9 cellular contexts compared by ENCODE assay signal in the genomic region with DNA sequence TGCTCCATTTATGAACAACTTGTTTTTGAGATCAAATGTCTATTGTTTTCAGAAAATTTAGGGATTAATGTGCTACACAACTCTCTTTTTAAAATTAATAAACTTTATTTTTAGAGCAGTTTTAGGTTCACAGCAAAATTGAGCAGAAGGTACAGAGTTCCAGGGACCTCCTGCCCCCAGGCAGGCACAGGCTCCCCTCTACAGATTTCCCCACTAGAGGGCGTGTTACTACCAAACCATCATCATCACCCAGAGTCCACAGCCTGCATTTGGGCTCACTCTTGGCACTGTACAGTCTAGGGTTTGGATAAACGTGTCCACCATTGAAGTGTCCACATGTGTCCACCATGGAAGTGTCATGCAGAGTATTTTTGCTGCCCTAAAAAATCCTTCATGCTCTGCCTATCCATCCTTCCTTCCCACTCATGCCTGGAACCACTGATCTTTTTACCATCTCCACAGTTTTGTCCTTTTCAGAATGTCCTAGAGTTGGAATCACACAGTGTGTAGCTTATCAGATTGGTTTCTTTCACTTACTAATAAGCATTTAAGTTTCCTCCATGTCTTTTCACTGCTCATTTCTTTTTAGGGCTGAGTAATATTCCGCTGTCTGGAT.
DNase-seq lines count a peak whose midpoint lies in the region; FAIRE-seq and TF ChIP-seq lines count a peak whose summit lies in the region.
"Had no signal": no experiment of that assay in that cellular context is flagged by ENCODE, and none has a peak within 500 bp of the region (broad histone marks: within the 10 kb centered on the region; RNA-seq: fewer than 3 reads in every experiment).

No MANE protein-coding gene starts in this region.

- no peaks in the 10 kb centered on the region for H4K20me1 ChIP-seq in OCI-LY1 (ENCODE audit: insufficient read depth, low read length)

- no peak for TF ChIP-seq POLR2A in sigmoid colon (IDR thresholded peaks at IDR 0.05)

- intact Hi-C loops in kidney (cut with DNase I) (no loop called here), sigmoid colon (cut with DNase I) (no loop called here)

- H3K4me3 Mint-ChIP-seq in activated naive CD8-positive, alpha-beta T cell treated with anti-CD3 and anti-CD28 coated beads for 36 hours: no peak overlapping the region

- no peak overlapping the region for H3K4me2 ChIP-seq in OCI-LY1 (ENCODE audit: low read length)
- H3K4me2 ChIP-seq: BLaER1 treated with 17β-estradiol and CSF1 and Interleukin-3, amounts not matched to agents 10 nM and 100 nM had no signal

- H3F3A ChIP-seq in OCI-LY1 (ENCODE audit: insufficient read depth, low read length): no peaks in the 10 kb centered on the region

- WGBS in sigmoid colon, 2 donors: 33 to 35% methylated on average over 3 of the region's 3 CpGs

- no peaks in the 10 kb centered on the region for H3K4me1 ChIP-seq in OCI-LY1 (ENCODE audit: insufficient read depth, low read length, severe bottlenecking)
- H3K4me1 ChIP-seq in kidney (ENCODE audit: control insufficient read depth in 1 of 2, insufficient read depth in 1 of 2, low read depth in 1 of 2, low read length in 2 of 2): no peaks in the 10 kb centered on the region
- no peaks in the 10 kb centered on the region for H3K4me1 ChIP-seq in sigmoid colon
- H3K4me1 ChIP-seq: BLaER1 treated with 17β-estradiol and CSF1 and Interleukin-3, amounts not matched to agents 10 nM and 100 nM had no signal

- H3K4me3 ChIP-seq in OCI-LY1 (ENCODE audit: low read depth, low read length, poor library complexity, severe bottlenecking) (no peak overlapping the region), kidney (ENCODE audit: low read length in 2 of 2) (no peak overlapping the region), sigmoid colon (no peak overlapping the region)
- H3K4me3 ChIP-seq: BLaER1 treated with 17β-estradiol and CSF1 and Interleukin-3, amounts not matched to agents 10 nM and 100 nM had no signal

- TF ChIP-seq EP300 in sigmoid colon (IDR thresholded peaks at IDR 0.05): no peak

- no peak overlapping the region for H3K9ac ChIP-seq in OCI-LY1 (ENCODE audit: low read length)
- no peak overlapping the region for H3K9ac ChIP-seq in kidney (ENCODE audit: low read length in 2 of 2)
- H3K9ac ChIP-seq: BLaER1 treated with 17β-estradiol and CSF1 and Interleukin-3, amounts not matched to agents 10 nM and 100 nM had no signal

- H3K9me3 Mint-ChIP-seq in activated naive CD8-positive, alpha-beta T cell treated with anti-CD3 and anti-CD28 coated beads for 36 hours: peaks cover 13% of the 10 kb centered on the region

- H3K27me3 Mint-ChIP-seq in activated naive CD8-positive, alpha-beta T cell treated with anti-CD3 and anti-CD28 coated beads for 36 hours: peaks cover 33% of the 10 kb centered on the region

- no peaks in the 10 kb centered on the region for H3K9me2 ChIP-seq in OCI-LY1 (ENCODE audit: low read depth, low read length)

- H3K9me3 ChIP-seq in OCI-LY1 (ENCODE audit: low read length): no peaks in the 10 kb centered on the region; the same call in 1 of the 2 replicates
- peaks cover 0 to 5% of the 10 kb centered on the region in 2 donors for H3K9me3 ChIP-seq in kidney (ENCODE audit: control insufficient read depth in 1 of 2, low read length in 2 of 2)
- H3K9me3 ChIP-seq in sigmoid colon: peaks cover 0 to 12% (median 3%) of the 10 kb centered on the region in 4 donors

- no peak overlapping the region for H2AFZ ChIP-seq in OCI-LY1 (ENCODE audit: low read length)

- FAIRE-seq in kidney (lab: Jason Lieb, UNC) (no peak), urothelium cell line (lab: Jason Lieb, UNC) (no peak)

- peak in 2 of 3 experiments; percentile 31 to 42 for DNase-seq in NCI-H1417 (lab: John Stamatoyannopoulos, UW)
- no peak for DNase-seq in NCI-H1417 treated with DMSO at 0.1 percent for 48 hours (lab: John Stamatoyannopoulos, UW)
- DNase-seq in HCEC 1CT: peak; percentile 33
- DNase-seq in activated naive CD8-positive, alpha-beta T cell treated with anti-CD3 and anti-CD28 coated beads for 36 hours: peak; percentile 23
- DNase-seq in kidney: no peak
- peak; percentile 55 for DNase-seq in urothelium cell line (ENCODE audit: low spot score)
- no peak for DNase-seq in sigmoid colon

- H3K79me2 ChIP-seq in OCI-LY1 (ENCODE audit: insufficient read depth, low read length): no peaks in the 10 kb centered on the region

- H3K36me3 ChIP-seq in OCI-LY1 (ENCODE audit: insufficient read depth, low read length) (no peaks in the 10 kb centered on the region; the same call in 1 of the 2 replicates), kidney (ENCODE audit: control insufficient read depth in 1 of 2, insufficient read depth in 2 of 2, low read length in 2 of 2) (no peaks in the 10 kb centered on the region), sigmoid colon (no peaks in the 10 kb centered on the region)
- H3K36me3 ChIP-seq: BLaER1 treated with 17β-estradiol and CSF1 and Interleukin-3, amounts not matched to agents 10 nM and 100 nM had no signal

- H3K27me3 ChIP-seq in OCI-LY1 (ENCODE audit: insufficient read depth, low read length): peaks cover 3% of the 10 kb centered on the region; the same call in 1 of the 2 replicates
- peaks cover 0 to 12% (median 0%) of the 10 kb centered on the region in 3 donors for H3K27me3 ChIP-seq in sigmoid colon
- H3K27me3 ChIP-seq: BLaER1 treated with 17β-estradiol and CSF1 and Interleukin-3, amounts not matched to agents 10 nM and 100 nM had no signal

- TF ChIP-seq CTCF in OCI-LY1 (IDR thresholded peaks at IDR 0.05; ENCODE audit: low read length) (peak; percentile 75), kidney (IDR thresholded peaks at IDR 0.05; ENCODE audit: borderline replicate concordance, extremely low read depth, insufficient read depth) (peak; percentile 33), sigmoid colon (IDR thresholded peaks at IDR 0.05) (no peak)

- H3K36me3 Mint-ChIP-seq in activated naive CD8-positive, alpha-beta T cell treated with anti-CD3 and anti-CD28 coated beads for 36 hours: no peaks in the 10 kb centered on the region

- no peaks in the 10 kb centered on the region for H3K4me1 Mint-ChIP-seq in activated naive CD8-positive, alpha-beta T cell treated with anti-CD3 and anti-CD28 coated beads for 36 hours

- H3K27ac Mint-ChIP-seq in activated naive CD8-positive, alpha-beta T cell treated with anti-CD3 and anti-CD28 coated beads for 36 hours: no peak overlapping the region

- H3K27ac ChIP-seq in OCI-LY1 (ENCODE audit: low read depth, low read length, poor library complexity, severe bottlenecking) (no peak overlapping the region), kidney (ENCODE audit: low read depth in 2 of 2, low read length in 2 of 2) (no peak overlapping the region), sigmoid colon (no peak overlapping the region)
- H3K27ac ChIP-seq: BLaER1 treated with 17β-estradiol and CSF1 and Interleukin-3, amounts not matched to agents 10 nM and 100 nM had no signal

Comparison
In these comparisons a context has a peak if more than half of its experiments do, and no peak if none do; other contexts are left out.
1. DNase-seq: peak in NCI-H1417 (2 of 3), HCEC 1CT (single experiment), activated naive CD8-positive, alpha-beta T cell treated with anti-CD3 and anti-CD28 coated beads for 36 hours (single experiment) and urothelium cell line (single experiment); none in NCI-H1417 treated with DMSO at 0.1 percent for 48 hours (single experiment), kidney (single experiment) and sigmoid colon (single experiment).
2. CTCF ChIP-seq: peak in OCI-LY1 (single experiment) and kidney (single experiment); none in sigmoid colon (0 of 4).